23 cellular contexts compared by ENCODE assay signal in genomic region chr5:134958755-134959154, GRCh38. TPM values are rescaled to one million over a fixed set of nuclear protein-coding genes. Genes with fewer than 3 reads are reported as not detected.
DNase-seq lines count a peak whose midpoint lies in the region; ATAC-seq, FAIRE-seq and TF ChIP-seq lines count a peak whose summit lies in the region.
"Had no signal": no experiment of that assay in that cellular context is flagged by ENCODE, and none has a peak within 500 bp of the region (broad histone marks: within the 10 kb centered on the region; RNA-seq: fewer than 3 reads in every experiment).

No MANE protein-coding gene starts in this region.

- no peaks in the 10 kb centered on the region for H3F3A ChIP-seq in SK-N-SH (replicated peaks; ENCODE audit: insufficient read depth)

- BruUV-seq in K562 (replicated peaks; lab: Mats Ljungman, UMichigan): no TSS peak

- no peaks in the 10 kb centered on the region for H3K27me3 Mint-ChIP-seq in activated CD4-positive, alpha-beta memory T cell treated with anti-CD3 and anti-CD28 coated beads for 36 hours
- H3K27me3 Mint-ChIP-seq: activated T-helper 17 cell treated with anti-CD3 and anti-CD28 coated beads, Interleukin-2, amount 50 U/mL, for 72 hours had no signal

- TF ChIP-seq EP300 in SK-N-SH (IDR thresholded peaks at IDR 0.05; ENCODE audit: borderline replicate concordance in 1 of 2, low read depth in 1 of 2, low read length in 1 of 2): no peak
- no peak for TF ChIP-seq EP300 in K562 (IDR thresholded peaks at IDR 0.05; ENCODE audit: low read length)

- H3K9me2 ChIP-seq in SK-N-SH: no peaks in the 10 kb centered on the region

- H3K4me1 ChIP-seq in SK-N-SH (ENCODE audit: control insufficient read depth in 1 of 2, insufficient read depth in 2 of 2, low read depth in 1 of 2, low read length in 1 of 2) (no peaks in the 10 kb centered on the region; a peak in 1 of 4 replicates), K562 (replicated peaks in 1 of 2; ENCODE audit: control insufficient read depth in 2 of 2, insufficient read depth in 2 of 2, low read length in 2 of 2) (no peaks in the 10 kb centered on the region)
- H3K4me1 ChIP-seq: SJSA1, testis had no signal

- POLR2A ChIA-PET in SK-N-SH (lab: Yijun Ruan, JAX) (no interaction called here), K562 (lab: Yijun Ruan, JAX) (interaction anchor here (1.2 kb wide), 1 partner anchor 10 kb away, joined by 4 read pairs; no protein-coding TSS in a partner anchor)
- POLR2A ChIA-PET in activated CD4-positive, alpha-beta memory T cell treated with anti-CD3 and anti-CD28 coated beads for 36 hours (lab: Charles Lee): no interaction called here

- FAIRE-seq in K562 (lab: Jason Lieb, UNC): peak; percentile 46
- FAIRE-seq: A204.1, keratinocyte had no signal

- in situ Hi-C loops in K562 (cut with MboI): no loop called here

- H3K79me2 ChIP-seq in SK-N-SH (ENCODE audit: insufficient read depth): no peaks in the 10 kb centered on the region
- no peaks in the 10 kb centered on the region for H3K79me2 ChIP-seq in K562 (ENCODE audit: control insufficient read depth, insufficient read depth, low read length)

- H3K4me2 ChIP-seq in SK-N-SH (no peak overlapping the region), K562 (ENCODE audit: insufficient read depth, low read length) (no peak overlapping the region)
- H3K4me2 ChIP-seq: BLaER1 had no signal

- H3K9me3 ChIP-seq in SK-N-SH: peaks cover 11% of the 10 kb centered on the region; the same call in 1 of the 2 replicates
- peaks cover 2% of the 10 kb centered on the region; the same call in 1 of the 2 replicates for H3K9me3 ChIP-seq in K562 (replicated peaks; ENCODE audit: control insufficient read depth, insufficient read depth, low read depth, low read length)
- peaks cover 12% of the 10 kb centered on the region for H3K9me3 ChIP-seq in MG63
- H3K9me3 ChIP-seq: testis had no signal

- no peak overlapping the region for H3K27ac ChIP-seq in SK-N-SH (ENCODE audit: low read depth in 2 of 2, low read length in 1 of 2)
- no peak overlapping the region for H3K27ac ChIP-seq in K562 (ENCODE audit: extremely low read depth, low read depth, low read length)
- H3K27ac ChIP-seq: BLaER1, cardiac muscle cell, dorsolateral prefrontal cortex, SJSA1, testis had no signal

- intact Hi-C loops in K562 (cut with micrococcal nuclease): no loop called here
- intact Hi-C loops in activated CD4-positive, alpha-beta memory T cell treated with anti-CD3 and anti-CD28 coated beads for 36 hours (cut with micrococcal nuclease): no loop called here

- peaks cover 13% of the 10 kb centered on the region for H3K36me3 Mint-ChIP-seq in activated CD4-positive, alpha-beta memory T cell treated with anti-CD3 and anti-CD28 coated beads for 36 hours

- H3K27me3 ChIP-seq in SK-N-SH (ENCODE audit: insufficient read depth) (no peaks in the 10 kb centered on the region), K562 (ENCODE audit: control insufficient read depth in 2 of 2, insufficient read depth in 2 of 2, low read length in 2 of 2) (no peaks in the 10 kb centered on the region), MG63 (no peaks in the 10 kb centered on the region)
- H3K27me3 ChIP-seq: BLaER1, cardiac muscle cell, dorsolateral prefrontal cortex, SJSA1, testis had no signal

- WGBS in SK-N-SH (ENCODE audit: low lambda C conversion rate): 82% methylated on average over 3 of the region's 3 CpGs
- whole genome bisulfite sequencing in K562 (ENCODE audit: insufficient coverage, low coverage, missing lambda C conversion rate): 52% methylated on average over 3 of the region's 3 CpGs

- DNase-seq in SK-N-SH (no peak), K562 (ENCODE audit: extremely low read depth in 1 of 4, low spot score in 3 of 4) (no peak), islet precursor cell (peak; percentile 81), MG63 (no peak), OCI-M2 (lab: John Stamatoyannopoulos, UW; ENCODE audit: unreplicated experiment) (no peak)
- DNase-seq in central memory CD4-positive, alpha-beta T cell: no peak
- no peak for DNase-seq in activated CD4-positive, alpha-beta memory T cell treated with anti-CD3 and anti-CD28 coated beads for 36 hours
- DNase-seq: activated CD4-positive, CD25-positive, alpha-beta regulatory T cell treated with anti-CD3 and anti-CD28 coated beads, Interleukin-2, amount 50 U/mL, for 72 hours; dorsolateral prefrontal cortex; glutamatergic neuron; KG1; NCI-H1048; NCI-H510A treated with DMSO at 0.1 percent for 48 hours; stimulated activated CD4-positive, alpha-beta T cell treated with anti-CD3 and anti-CD28 coated beads, Interleukin-12 subunit alpha, Interleukin-12 subunit beta, amount 100 ng/mL, for 4 hours; testis had no signal

- H2AFZ ChIP-seq in SK-N-SH (ENCODE audit: low read depth) (no peak overlapping the region), K562 (ENCODE audit: low read depth, low read length) (no peak overlapping the region)

- CTCF ChIA-PET in SK-N-SH (lab: Yijun Ruan, JAX): interaction anchor here (1.0 kb wide), 1 partner anchor 9 kb away, joined by 3 read pairs; the partner anchor contains the start of gene CATSPER3
- CTCF ChIA-PET in K562 (lab: Yijun Ruan, JAX; ENCODE audit: low intra/inter-chr PET ratio): no interaction called here
- CTCF ChIA-PET in activated CD4-positive, alpha-beta memory T cell treated with anti-CD3 and anti-CD28 coated beads for 36 hours (lab: Charles Lee): no interaction called here

- no peak overlapping the region for H3K27ac Mint-ChIP-seq in activated CD4-positive, alpha-beta memory T cell treated with anti-CD3 and anti-CD28 coated beads for 36 hours
- H3K27ac Mint-ChIP-seq: activated T-helper 17 cell treated with anti-CD3 and anti-CD28 coated beads, Interleukin-2, amount 50 U/mL, for 72 hours had no signal

- H3K4me3 ChIP-seq in SK-N-SH (ENCODE audit: low read depth in 2 of 2, low read length in 1 of 2) (no peak overlapping the region), K562 (no peak overlapping the region), MG63 (no peak overlapping the region)
- H3K4me3 ChIP-seq: BLaER1, cardiac muscle cell, dorsolateral prefrontal cortex, SJSA1, testis had no signal

- TF ChIP-seq RAD21 in SK-N-SH (IDR thresholded peaks at IDR 0.05; ENCODE audit: low read length): no peak
- TF ChIP-seq RAD21 in K562 (CRISPR knock-in tag; conservative IDR thresholded peaks at IDR 0.05 in 1 of 2, IDR thresholded peaks at IDR 0.05 in 1 of 2): no peak

- peaks cover 5% of the 10 kb centered on the region for H3K4me1 Mint-ChIP-seq in activated CD4-positive, alpha-beta memory T cell treated with anti-CD3 and anti-CD28 coated beads for 36 hours (ENCODE audit: low read depth)
- H3K4me1 Mint-ChIP-seq: activated T-helper 17 cell treated with anti-CD3 and anti-CD28 coated beads, Interleukin-2, amount 50 U/mL, for 72 hours; mesothelial cell of epicardium had no signal

- peak; percentile 36; the same call in 1 of the 3 replicates for ATAC-seq in SK-N-SH treated with all-trans-retinoic acid at 6 μM for 48 hours
- peak; percentile 38; the same call in 1 of the 3 replicates for ATAC-seq in K562
- ATAC-seq: activated T-helper 17 cell treated with anti-CD3 and anti-CD28 coated beads, Interleukin-2, amount 50 U/mL, for 72 hours had no signal

- no peaks in the 10 kb centered on the region for H3K9me1 ChIP-seq in K562 (ENCODE audit: control insufficient read depth, insufficient read depth, low read length)

- no peak for TF ChIP-seq CTCF in SK-N-SH (IDR thresholded peaks at IDR 0.05)
- TF ChIP-seq CTCF in K562 (IDR thresholded peaks at IDR 0.05 in 2 of 3, conservative IDR thresholded peaks at IDR 0.05 in 1 of 3; ENCODE audit: insufficient read depth in 2 of 3, low read depth in 1 of 3, low read length in 3 of 3): no peak

- H3K4me3 Mint-ChIP-seq in activated CD4-positive, alpha-beta memory T cell treated with anti-CD3 and anti-CD28 coated beads for 36 hours: no peak overlapping the region
- H3K4me3 Mint-ChIP-seq: activated T-helper 17 cell treated with anti-CD3 and anti-CD28 coated beads, Interleukin-2, amount 50 U/mL, for 72 hours; mesothelial cell of epicardium had no signal

- H3K36me3 ChIP-seq in SK-N-SH (replicated peaks in 1 of 2; ENCODE audit: control insufficient read depth in 1 of 2, insufficient read depth in 2 of 2, low read length in 1 of 2) (peaks cover 0 to 14% of the 10 kb centered on the region in 2 experiments), K562 (ENCODE audit: control insufficient read depth, insufficient read depth, low read length) (peaks cover 15% of the 10 kb centered on the region), MG63 (peaks cover 37% of the 10 kb centered on the region)
- H3K36me3 ChIP-seq: cardiac muscle cell, SJSA1 had no signal

- no peaks in the 10 kb centered on the region for H4K20me1 ChIP-seq in SK-N-SH (ENCODE audit: insufficient read depth)
- H4K20me1 ChIP-seq in K562 (replicated peaks; ENCODE audit: control insufficient read depth, insufficient read depth, low read length): no peaks in the 10 kb centered on the region
- H4K20me1 ChIP-seq: BLaER1 had no signal

- TF ChIP-seq POLR2A in K562 (conservative IDR thresholded peaks at IDR 0.05): no peak

- H3K9ac ChIP-seq in SK-N-SH (no peak overlapping the region), K562 (ENCODE audit: insufficient read depth in 1 of 2, low read depth in 2 of 2, low read length in 2 of 2) (no peak overlapping the region)
- H3K9ac ChIP-seq: BLaER1 had no signal

- H3K9me3 Mint-ChIP-seq in activated CD4-positive, alpha-beta memory T cell treated with anti-CD3 and anti-CD28 coated beads for 36 hours: peaks cover 9% of the 10 kb centered on the region
- H3K9me3 Mint-ChIP-seq: activated T-helper 17 cell treated with anti-CD3 and anti-CD28 coated beads, Interleukin-2, amount 50 U/mL, for 72 hours had no signal

RNA-seq across cellular contexts. Expression of gene CATSPER3, which starts 9.0 kb away (rescaled TPM):
- 0.26 and 0.37 TPM in 2 replicates for polyA plus RNA-seq in SK-N-SH (2012; rRNA removed)
- 0.26 and 0.33 TPM in 2 replicates for polyA plus RNA-seq in SK-N-SH (2012; cell fraction: cytosol; rRNA removed)
- 0.92 and 1.5 TPM in 2 replicates for polyA plus RNA-seq in SK-N-SH (2012; cell fraction: nucleus; rRNA removed)
- total RNA-seq in K562 (2011; cell fraction: chromatin; rRNA removed; ENCODE audit: low replicate concordance): 3.2 TPM in 2 replicates
- total RNA-seq in K562 (2011; cell fraction: nucleolus; rRNA removed): 2.2 and 2.4 TPM in 2 replicates
- 1.5 and 1.7 TPM in 2 replicates for total RNA-seq in K562 (2011; cell fraction: nucleoplasm; rRNA removed)
- 0.14 and 0.45 TPM in 2 replicates for total RNA-seq in K562 (2014; rRNA removed)
- 0.22 and 0.44 TPM in 2 replicates for total RNA-seq in K562 (2014; rRNA removed; fragmentation: Illumina TruSeq; extraction: Trizol)
- 0.38 and 0.43 TPM in 2 replicates for total RNA-seq in K562 (2015; rRNA removed; fragmentation: Illumina TruSeq; extraction: Trizol)
- 0.34 and 0.49 TPM in 2 replicates for total RNA-seq in K562 (2021)
- polyA plus RNA-seq in K562 (2011; rRNA removed): 1.5 and 1.7 TPM in 2 replicates
- 0.86 and 1.4 TPM in 2 replicates for polyA plus RNA-seq in K562 (2011; cell fraction: cytosol; rRNA removed)
- 2.2 and 4.2 TPM in 2 replicates for polyA plus RNA-seq in K562 (2011; cell fraction: nucleus; rRNA removed)
- 0.44 and 0.97 TPM in 2 replicates for polyA plus RNA-seq in K562 (2012)
- 0.29 and 0.37 TPM in 2 replicates for polyA plus RNA-seq in K562 (2014; fragmentation: Illumina TruSeq; extraction: Trizol)
- polyA plus RNA-seq in K562 (2014; fragmentation: Nextera tagmentation; extraction: Ambion mirVana): under 1 TPM; 0.60 to 0.62 TPM
- polyA plus RNA-seq in K562 (2014; rRNA removed): 0.22 and 0.61 TPM in 2 replicates
- polyA minus RNA-seq in K562 (2011; rRNA and poly(A)+ RNA removed): 1.3 and 1.8 TPM in 2 replicates
- polyA minus RNA-seq in K562 (2011; cell fraction: cytosol; rRNA and poly(A)+ RNA removed): not detected in 2 replicates
- polyA minus RNA-seq in K562 (2011; cell fraction: nucleus; rRNA and poly(A)+ RNA removed): 0.94 and 1.00 TPM in 2 replicates
- total RNA-seq in activated CD4-positive, alpha-beta memory T cell treated with anti-CD3 and anti-CD28 coated beads for 36 hours: under 1 TPM; 0.45 to 0.53 TPM
- total RNA-seq in MG63 (2014; rRNA removed; shearing (Covaris generic); ENCODE audit: low replicate concordance): 0.59 and 1.5 TPM in 2 replicates
- total RNA-seq: cardiac muscle cell had no signal

RNA-seq across cellular contexts. Expression of gene PCBD2, which starts 53.8 kb away (rescaled TPM):
- polyA plus RNA-seq in SK-N-SH (2012; rRNA removed): 5.1 and 6.2 TPM in 2 replicates
- polyA plus RNA-seq in SK-N-SH (2012; cell fraction: cytosol; rRNA removed): 7.5 and 7.7 TPM in 2 replicates
- 6.9 and 8.8 TPM in 2 replicates for polyA plus RNA-seq in SK-N-SH (2012; cell fraction: nucleus; rRNA removed)
- 16.5 and 20.4 TPM in 2 replicates for total RNA-seq in K562 (2011; cell fraction: chromatin; rRNA removed; ENCODE audit: low replicate concordance)
- 7.8 and 9.9 TPM in 2 replicates for total RNA-seq in K562 (2011; cell fraction: nucleolus; rRNA removed)
- 19.7 and 32.0 TPM in 2 replicates for total RNA-seq in K562 (2011; cell fraction: nucleoplasm; rRNA removed)
- 5.2 and 8.9 TPM in 2 replicates for total RNA-seq in K562 (2014; rRNA removed)
- total RNA-seq in K562 (2014; rRNA removed; fragmentation: Illumina TruSeq; extraction: Trizol): 8.0 and 8.4 TPM in 2 replicates
- total RNA-seq in K562 (2015; rRNA removed; fragmentation: Illumina TruSeq; extraction: Trizol): 6.7 and 6.8 TPM in 2 replicates
- total RNA-seq in K562 (2021): 8.0 and 10.4 TPM in 2 replicates
- polyA plus RNA-seq in K562 (2011; rRNA removed): 13.8 and 15.4 TPM in 2 replicates
- polyA plus RNA-seq in K562 (2011; cell fraction: cytosol; rRNA removed): 5.9 and 10.1 TPM in 2 replicates
- polyA plus RNA-seq in K562 (2011; cell fraction: nucleus; rRNA removed): 8.4 and 12.2 TPM in 2 replicates
- polyA plus RNA-seq in K562 (2012): 7.2 and 8.8 TPM in 2 replicates
- 6.8 and 7.0 TPM in 2 replicates for polyA plus RNA-seq in K562 (2014; fragmentation: Illumina TruSeq; extraction: Trizol)
- 1 to 10 TPM; 7.1 to 7.8 TPM for polyA plus RNA-seq in K562 (2014; fragmentation: Nextera tagmentation; extraction: Ambion mirVana)
- polyA plus RNA-seq in K562 (2014; rRNA removed): 8.0 and 10.7 TPM in 2 replicates
- polyA minus RNA-seq in K562 (2011; rRNA and poly(A)+ RNA removed): 5.7 and 8.1 TPM in 2 replicates
- polyA minus RNA-seq in K562 (2011; cell fraction: cytosol; rRNA and poly(A)+ RNA removed): 5.2 and 6.5 TPM in 2 replicates
- polyA minus RNA-seq in K562 (2011; cell fraction: nucleus; rRNA and poly(A)+ RNA removed): 5.0 and 5.7 TPM in 2 replicates
- total RNA-seq in activated CD4-positive, alpha-beta memory T cell treated with anti-CD3 and anti-CD28 coated beads for 36 hours: 10 to 100 TPM in 1 of 2 experiments, 1 to 10 TPM in 1; 9.8 to 13.2 TPM
- total RNA-seq in MG63 (2014; rRNA removed; shearing (Covaris generic); ENCODE audit: low replicate concordance): 7.1 and 11.1 TPM in 2 replicates
